Comparison of ENCODE assay signal across 8 cellular contexts in the genomic region with DNA sequence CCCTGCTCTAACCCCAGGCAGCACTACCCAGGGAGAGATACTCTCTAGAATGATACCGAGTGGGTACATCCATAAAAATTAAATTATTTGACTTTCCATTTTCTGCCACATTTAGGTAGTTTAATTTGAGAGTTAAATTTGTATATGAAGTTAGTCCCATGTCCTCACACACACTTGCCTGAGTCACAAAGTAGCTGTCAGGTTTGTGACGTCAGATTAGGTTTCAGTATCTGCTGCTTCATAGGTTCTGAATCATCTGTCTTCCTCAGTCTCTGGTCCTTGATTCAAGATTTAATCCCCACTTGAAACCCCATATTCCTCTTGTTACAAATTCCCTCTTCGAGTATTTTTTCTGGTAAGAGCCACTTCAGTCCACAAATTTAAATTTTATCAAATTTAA.
"Had no signal": no experiment of that assay in that cellular context is flagged by ENCODE, and none has a peak within 500 bp of the region (broad histone marks: within the 10 kb centered on the region; RNA-seq: fewer than 3 reads in every experiment).

No MANE protein-coding gene starts in this region.

- H3K9ac ChIP-seq: GM23248 had no signal

- FAIRE-seq: K562 had no signal

- H3K27ac ChIP-seq: GM23248 had no signal

- H3K4me1 ChIP-seq: HAP-1 had no signal

- H3K9me3 ChIP-seq: HAP-1 had no signal

- ATAC-seq: HCT116, K562 had no signal

- H3K36me3 ChIP-seq: HAP-1 had no signal

- H3K4me3 ChIP-seq: GM23248, HAP-1, K562 had no signal

- DNase-seq: GM23248, GOT3, H7, IMR-90, KG1 had no signal

- H2AFZ ChIP-seq: GM23248 had no signal
